8 cellular contexts compared by ENCODE assay signal in the genomic region with DNA sequence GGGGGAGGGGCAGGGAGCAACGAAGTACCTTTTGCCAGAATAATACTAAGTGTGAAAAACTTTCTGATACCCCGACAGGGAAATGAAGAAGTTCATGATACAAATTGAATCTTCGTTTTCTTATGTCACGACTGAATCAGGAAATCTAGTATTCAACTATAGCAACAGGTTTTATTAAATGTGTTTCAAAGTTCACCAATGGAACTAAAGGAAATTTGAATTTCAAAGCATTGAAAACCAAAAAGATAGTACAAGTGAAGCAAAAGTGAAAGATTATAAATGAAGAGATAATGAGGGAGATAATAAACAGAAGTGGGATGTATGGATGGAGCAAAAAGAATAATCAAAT.
DNase-seq lines count a peak whose midpoint lies in the region; ATAC-seq, FAIRE-seq and TF ChIP-seq lines count a peak whose summit lies in the region.
"Had no signal": no experiment of that assay in that cellular context is flagged by ENCODE, and none has a peak within 500 bp of the region (broad histone marks: within the 10 kb centered on the region; RNA-seq: fewer than 3 reads in every experiment).

No MANE protein-coding gene starts in this region.

- POLR2A ChIA-PET in HepG2 (lab: Yijun Ruan, JAX) (no interaction called here), Panc1 (lab: Charles Lee) (no interaction called here)

- H3K9me3 Mint-ChIP-seq in endothelial cell (ENCODE audit: unreplicated experiment) (no peaks in the 10 kb centered on the region), endodermal cell (no peaks in the 10 kb centered on the region)

- intact Hi-C loops in HepG2 (cut with micrococcal nuclease; ENCODE audit: unreplicated experiment), result loop anchor here (1.0 to 2.0 kb wide), 2 partner anchors 91 to 329 kb away; no protein-coding TSS in a partner anchor
- intact Hi-C loops in right lobe of liver (cut with DNase I), result no loop called here
- intact Hi-C loops in Panc1 (cut with micrococcal nuclease; ENCODE audit: unreplicated experiment), result loop anchor here (5.0 kb wide), 2 partner anchors 91 to 326 kb away; no protein-coding TSS in a partner anchor

- H3K9ac ChIP-seq in HepG2 (ENCODE audit: insufficient read depth, low read depth, low read length) (no peak overlapping the region), endodermal cell (ENCODE audit: extremely low read depth, low read length, poor library complexity, severe bottlenecking) (no peak overlapping the region)
- H3K9ac ChIP-seq: BLaER1 had no signal

- no peak overlapping the region for H3K4me2 ChIP-seq in HepG2 (ENCODE audit: low read depth, low read length)
- H3K4me2 ChIP-seq: BLaER1 had no signal

- TF ChIP-seq CTCF in HepG2 (CRISPR knock-in tag; IDR thresholded peaks at IDR 0.05), result no peak
- no peak for TF ChIP-seq CTCF in right lobe of liver (IDR thresholded peaks at IDR 0.05)
- peak; percentile 64 for TF ChIP-seq CTCF in Panc1 (IDR thresholded peaks at IDR 0.05)
- TF ChIP-seq CTCF in endothelial cell (IDR thresholded peaks at IDR 0.05; ENCODE audit: unreplicated experiment), result peak; percentile 45
- TF ChIP-seq CTCF in endodermal cell (conservative IDR thresholded peaks at IDR 0.05), result no peak

- H3K27ac ChIP-seq in HepG2 (ENCODE audit: extremely low read length, insufficient read depth, low read length) (no peak overlapping the region), right lobe of liver (no peak overlapping the region), Panc1 (ENCODE audit: low read length) (no peak overlapping the region), endodermal cell (ENCODE audit: low read depth, low read length) (no peak overlapping the region)
- H3K27ac ChIP-seq: BLaER1 had no signal

- H3K36me3 ChIP-seq in HepG2 (replicated peaks in 1 of 2; ENCODE audit: control insufficient read depth in 1 of 2, insufficient read depth in 2 of 2, low read length in 2 of 2), result no peaks in the 10 kb centered on the region
- no peaks in the 10 kb centered on the region for H3K36me3 ChIP-seq in right lobe of liver
- no peaks in the 10 kb centered on the region for H3K36me3 ChIP-seq in Panc1 (ENCODE audit: control insufficient read depth, insufficient read depth, low read length)
- no peaks in the 10 kb centered on the region for H3K36me3 ChIP-seq in endodermal cell (ENCODE audit: control insufficient read depth, insufficient read depth, low read length)
- H3K36me3 ChIP-seq: BLaER1 had no signal

- H3K27ac Mint-ChIP-seq in endothelial cell (ENCODE audit: unreplicated experiment) (no peak overlapping the region), endodermal cell (no peak overlapping the region)

- H3K4me3 Mint-ChIP-seq in endothelial cell (ENCODE audit: unreplicated experiment) (no peak overlapping the region), endodermal cell (no peak overlapping the region)

- no peaks in the 10 kb centered on the region for H3K27me3 ChIP-seq in HepG2 (ENCODE audit: control insufficient read depth in 1 of 2, insufficient read depth in 2 of 2, low read length in 2 of 2)
- H3K27me3 ChIP-seq in right lobe of liver, result no peaks in the 10 kb centered on the region
- H3K27me3 ChIP-seq in Panc1 (ENCODE audit: control insufficient read depth, insufficient read depth, low read length), result no peaks in the 10 kb centered on the region; the same call in none of the 2 replicates
- H3K27me3 ChIP-seq in endodermal cell (ENCODE audit: control insufficient read depth, insufficient read depth, low read length, poor library complexity, severe bottlenecking), result no peaks in the 10 kb centered on the region
- H3K27me3 ChIP-seq: BLaER1 had no signal

- 2% methylated on average over 4 of the region's 4 CpGs for whole genome bisulfite sequencing in HepG2 (ENCODE audit: low lambda C conversion rate)
- 0% methylated on average over 4 of the region's 4 CpGs for WGBS in right lobe of liver (ENCODE audit: insufficient coverage, low coverage, low lambda C conversion rate, missing lambda C conversion rate)
- WGBS in endodermal cell (ENCODE audit: insufficient coverage in 1 of 2, insufficient read length in 1 of 2), 2 experiments, result 0 to 3% methylated on average over 1 to 4 of the region's 4 CpGs

- H3K27me3 Mint-ChIP-seq in endothelial cell (ENCODE audit: unreplicated experiment) (no peaks in the 10 kb centered on the region), endodermal cell (ENCODE audit: insufficient read depth) (no peaks in the 10 kb centered on the region)

- CTCF ChIA-PET in HepG2 (lab: Yijun Ruan, JAX; ENCODE audit: low intra/inter-chr PET ratio, low total read pairs), result interaction anchor here (1.5 to 1.6 kb wide), 2 partner anchors 91 to 330 kb away, joined by 6 to 7 read pairs; no protein-coding TSS in a partner anchor
- CTCF ChIA-PET in Panc1 (lab: Charles Lee), result interaction anchor here (0.6 kb wide), 1 partner anchor 10 kb away, joined by 3 read pairs; no protein-coding TSS in a partner anchor

- H3K4me3 ChIP-seq in HepG2 (replicated peaks in 1 of 3; ENCODE audit: insufficient read depth in 1 of 3, low read depth in 2 of 3, low read length in 3 of 3) (no peak overlapping the region), right lobe of liver (no peak overlapping the region), Panc1 (ENCODE audit: low read depth in 2 of 2, low read length in 2 of 2) (no peak overlapping the region), endodermal cell (ENCODE audit: low read length) (no peak overlapping the region)
- H3K4me3 ChIP-seq: BLaER1 had no signal

- no peak for DNase-seq in HepG2 (ENCODE audit: low spot score)
- no peak for DNase-seq in right lobe of liver
- DNase-seq in Panc1 (ENCODE audit: low read depth, low spot score), result no peak
- DNase-seq in endothelial cell (ENCODE audit: low spot score), result no peak
- no peak for DNase-seq in endodermal cell
- DNase-seq in activated effector memory CD4-positive, alpha-beta T cell treated with anti-CD3 and anti-CD28 coated beads, Interleukin-2, amount 50 U/mL, for 16 hours, result no peak

- ATAC-seq in HepG2 (no peak), right lobe of liver (no peak), Panc1 (no peak), HG03196 (IDR thresholded peaks at IDR 0.05; ENCODE audit: unreplicated experiment) (no peak)

- H2AFZ ChIP-seq in HepG2 (ENCODE audit: low read length), result no peak overlapping the region

- no peaks in the 10 kb centered on the region for H3K9me3 ChIP-seq in HepG2 (ENCODE audit: low read length)
- no peaks in the 10 kb centered on the region for H3K9me3 ChIP-seq in right lobe of liver
- no peaks in the 10 kb centered on the region for H3K9me3 ChIP-seq in Panc1 (ENCODE audit: control insufficient read depth, insufficient read depth, low read depth, low read length)
- H3K9me3 ChIP-seq in endodermal cell (ENCODE audit: control insufficient read depth, low read length), result no peaks in the 10 kb centered on the region
- H3K9me3 ChIP-seq: BLaER1 had no signal

- no peaks in the 10 kb centered on the region for H3K4me1 ChIP-seq in HepG2 (ENCODE audit: insufficient read depth, low read length)
- H3K4me1 ChIP-seq in right lobe of liver, result no peaks in the 10 kb centered on the region
- no peaks in the 10 kb centered on the region for H3K4me1 ChIP-seq in Panc1 (ENCODE audit: control insufficient read depth, insufficient read depth, low read length)
- no peaks in the 10 kb centered on the region for H3K4me1 ChIP-seq in endodermal cell (ENCODE audit: control insufficient read depth, insufficient read depth, low read length)
- H3K4me1 ChIP-seq: BLaER1 had no signal

- peaks cover 4% of the 10 kb centered on the region for H3K4me1 Mint-ChIP-seq in endothelial cell (ENCODE audit: unreplicated experiment)
- peaks cover 11% of the 10 kb centered on the region for H3K4me1 Mint-ChIP-seq in endodermal cell

- FAIRE-seq in HepG2 (lab: Jason Lieb, UNC), result no peak

- H3K36me3 Mint-ChIP-seq in endothelial cell (ENCODE audit: low read depth, unreplicated experiment), result no peaks in the 10 kb centered on the region
- no peaks in the 10 kb centered on the region for H3K36me3 Mint-ChIP-seq in endodermal cell (ENCODE audit: low read depth)

- no peak for TF ChIP-seq RAD21 in HepG2 (CRISPR knock-in tag; IDR thresholded peaks at IDR 0.05)

- BruUV-seq in HepG2 (replicated peaks; lab: Mats Ljungman, UMichigan) (no TSS peak), Panc1 (replicated peaks; lab: Mats Ljungman, UMichigan) (no TSS peak)

- TF ChIP-seq POLR2A in HepG2 (IDR thresholded peaks at IDR 0.05; ENCODE audit: insufficient read depth in 1 of 2, low read depth in 2 of 2, low read length in 2 of 2), result no peak
- TF ChIP-seq POLR2A in right lobe of liver (IDR thresholded peaks at IDR 0.05), result no peak

- in situ Hi-C loops in HepG2 (cut with HindIII; ENCODE audit: extremely low pct_ligation_motif_present, low pct_unique_long_range_greater_than_20kb) (loop anchor here (25.0 kb wide), 1 partner anchor 331 kb away; a partner anchor contains a TSS), Panc1 (cut with HindIII; ENCODE audit: low pct_unique_long_range_greater_than_20kb, low sequenced_read_pairs) (no loop called here)

- H4K20me1 ChIP-seq in HepG2 (ENCODE audit: insufficient read depth, low read length), result no peaks in the 10 kb centered on the region
- H4K20me1 ChIP-seq: BLaER1 had no signal

- no peaks in the 10 kb centered on the region for H3K79me2 ChIP-seq in HepG2 (ENCODE audit: insufficient read depth, low read length)

- TF ChIP-seq EP300 in HepG2 (IDR thresholded peaks at IDR 0.05; ENCODE audit: low read depth in 2 of 2, low read length in 2 of 2) (no peak), HepG2 (CRISPR knock-in tag; IDR thresholded peaks at IDR 0.05; ENCODE audit: borderline replicate concordance) (no peak)

TF ChIP-seq in HepG2, 621 proteins besides CTCF, POLR2A, EP300 and RAD21 (continues in another document):
- TF ChIP-seq GATAD2A (CRISPR knock-in tag; IDR thresholded peaks at IDR 0.05), result 0 out of 2 replicates have a peak, but pooled peaks have one; percentile 14

Comparison
In these comparisons a context has a peak if more than half of its experiments do, and no peak if none do; other contexts are left out.
1. intact Hi-C loops: an anchor here in HepG2 (1.0 to 2.0 kb wide) and Panc1 (5.0 kb wide); none called in right lobe of liver.
2. CTCF ChIP-seq: peak in Panc1 (single experiment) and endothelial cell (single experiment); none in HepG2 (single experiment), right lobe of liver (0 of 4) and endodermal cell (single experiment).